31 cellular contexts compared by ENCODE assay signal in the genomic region with DNA sequence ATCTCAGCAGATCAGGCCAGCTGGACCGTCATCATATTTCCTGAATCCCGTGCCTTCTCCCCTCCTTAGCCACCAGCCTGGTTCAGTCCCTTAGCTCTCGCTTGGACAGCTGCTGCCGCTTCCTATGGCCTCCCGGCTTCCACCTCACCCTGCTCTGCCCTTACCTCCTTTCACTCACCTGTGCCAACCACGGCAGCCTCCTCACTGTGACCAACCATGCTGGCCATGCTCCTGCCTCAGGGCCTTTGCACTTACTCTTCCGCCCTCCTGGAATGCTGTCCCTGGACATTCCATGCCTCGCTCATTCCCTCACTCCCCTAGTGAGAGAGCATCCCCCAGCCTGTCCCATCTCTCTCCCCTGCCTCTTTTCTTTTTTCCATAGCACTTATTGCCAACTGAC. TPM values are rescaled to one million over a fixed set of nuclear protein-coding genes. Genes with fewer than 3 reads are reported as not detected.
A peak's percentile ranks its signal among the peaks of the same experiment; 100 is the strongest.
DNase-seq lines count a peak whose midpoint lies in the region; ATAC-seq and TF ChIP-seq lines count a peak whose summit lies in the region.
"Had no signal": no experiment of that assay in that cellular context is flagged by ENCODE, and none has a peak within 500 bp of the region (broad histone marks: within the 10 kb centered on the region; RNA-seq: fewer than 3 reads in every experiment).

No MANE protein-coding gene starts in this region.

- H3K36me3 Mint-ChIP-seq in chondrocyte (ENCODE audit: low read depth) (no peaks in the 10 kb centered on the region), nephron progenitor cell (ENCODE audit: low read depth) (no peaks in the 10 kb centered on the region)
- H3K36me3 Mint-ChIP-seq: CD4-positive, CD25-positive, alpha-beta regulatory T cell had no signal

- H3K27ac Mint-ChIP-seq in chondrocyte (ENCODE audit: unreplicated experiment) (no peak overlapping the region), nephron progenitor cell (peak overlapping the region; percentile 46)
- H3K27ac Mint-ChIP-seq: activated naive CD4-positive, alpha-beta T cell treated with anti-CD3 and anti-CD28 coated beads for 36 hours; activated T-cell treated with anti-CD3 and anti-CD28 coated beads, Interleukin-2, amount 50 U/mL, for 72 hours; CD4-positive, CD25-positive, alpha-beta regulatory T cell had no signal

- ATAC-seq in heart left ventricle (no peak), left ventricle myocardium superior (no peak), GM19035 (IDR thresholded peaks at IDR 0.05; ENCODE audit: unreplicated experiment) (no peak)
- ATAC-seq: activated T-cell treated with anti-CD3 and anti-CD28 coated beads, Interleukin-2, amount 50 U/mL, for 72 hours; left colon had no signal

- H3K4me1 Mint-ChIP-seq in chondrocyte (ENCODE audit: low read depth), result peaks cover 2% of the 10 kb centered on the region
- peaks cover 24% of the 10 kb centered on the region for H3K4me1 Mint-ChIP-seq in nephron progenitor cell

- peak overlapping the region in 2 of 3 donors; percentile 81 to 89 for H3K9ac ChIP-seq in skeletal muscle tissue (ENCODE audit: low read depth in 1 of 3, low read length in 3 of 3)

- H3K27me3 ChIP-seq in heart left ventricle (no peaks in the 10 kb centered on the region), skeletal muscle tissue (ENCODE audit: control insufficient read depth in 3 of 3, insufficient read depth in 3 of 3, low read length in 3 of 3) (no peaks in the 10 kb centered on the region), SJCRH30 (peaks cover 6% of the 10 kb centered on the region)
- H3K27me3 ChIP-seq: hepatocyte, testis, uterus had no signal

- DNase-seq in heart left ventricle, result peak in 3 of 5 donors; percentile 4 to 21 (median 17)
- DNase-seq in left ventricle myocardium superior, result no peak
- DNase-seq in chondrocyte (ENCODE audit: low spot score), result peak; percentile 61
- DNase-seq in nephron progenitor cell, result no peak
- DNase-seq in SJCRH30, result no peak
- no peak for DNase-seq in DMS153 treated with DMSO at 0.1 percent for 48 hours (lab: John Stamatoyannopoulos, UW; ENCODE audit: unreplicated experiment)
- DNase-seq: activated CD4-positive, alpha-beta T cell treated with anti-CD3 and anti-CD28 coated beads, Interleukin-2, amount 50 U/mL, for 1 hour; activated naive CD4-positive, alpha-beta T cell treated with anti-CD3 and anti-CD28 coated beads for 36 hours; activated T-cell treated with anti-CD3 and anti-CD28 coated beads, Interleukin-2, amount 50 U/mL, for 72 hours; AML-193; amniotic stem cell; CD4-positive, CD25-positive, alpha-beta regulatory T cell; cerebellar nuclear complex; foreskin melanocyte; GOT3; KBM-7; left colon; NCI-H1092 treated with DMSO at 0.1 percent for 48 hours; NCI-H187 treated with DMSO at 0.1 percent for 48 hours; NCI-H2171 treated with DMSO at 0.1 percent for 48 hours; NCI-H510A; stimulated activated naive CD4-positive, alpha-beta T cell; testis had no signal

- WGBS in heart left ventricle, 4 donors, result 74 to 84% (median 80%) methylated on average over 8 of the region's 8 CpGs

- H3K9me3 ChIP-seq in heart left ventricle (no peaks in the 10 kb centered on the region), skeletal muscle tissue (ENCODE audit: control insufficient read depth in 3 of 3, low read length in 3 of 3) (no peaks in the 10 kb centered on the region), SJCRH30 (replicated peaks) (no peaks in the 10 kb centered on the region)
- H3K9me3 ChIP-seq: prostate gland, testis, uterus had no signal

- H3K4me1 ChIP-seq in heart left ventricle (peaks cover 0 to 73% (median 40%) of the 10 kb centered on the region in 12 donors), skeletal muscle tissue (ENCODE audit: control insufficient read depth in 3 of 3, insufficient read depth in 3 of 3, low read length in 3 of 3) (peaks cover 63 to 66% (median 65%) of the 10 kb centered on the region in 3 donors), SJCRH30 (no peaks in the 10 kb centered on the region; the same call in 1 of the 2 replicates)
- H3K4me1 ChIP-seq: prostate gland, uterus had no signal

- intact Hi-C loops in heart left ventricle (cut with DNase I), result no loop called here
- intact Hi-C loops in left ventricle myocardium superior (cut with micrococcal nuclease), result no loop called here

- no peak overlapping the region for H3K4me3 ChIP-seq in heart left ventricle
- no peak overlapping the region for H3K4me3 ChIP-seq in skeletal muscle tissue (ENCODE audit: low read length in 3 of 3)
- no peak overlapping the region for H3K4me3 ChIP-seq in SJCRH30
- H3K4me3 ChIP-seq: dorsolateral prefrontal cortex, hepatocyte, prostate gland, skin epidermis, testis, uterus had no signal

- H3K36me3 ChIP-seq in heart left ventricle, result peaks cover 0 to 35% (median 13%) of the 10 kb centered on the region in 9 donors
- H3K36me3 ChIP-seq in skeletal muscle tissue (ENCODE audit: control insufficient read depth in 3 of 3, insufficient read depth in 3 of 3, low read length in 3 of 3), result peaks cover 29 to 44% (median 39%) of the 10 kb centered on the region in 3 donors
- H3K36me3 ChIP-seq in SJCRH30, result no peaks in the 10 kb centered on the region
- H3K36me3 ChIP-seq: prostate gland, uterus had no signal

- no peak overlapping the region for H3K4me3 Mint-ChIP-seq in chondrocyte (ENCODE audit: unreplicated experiment)
- no peak overlapping the region for H3K4me3 Mint-ChIP-seq in nephron progenitor cell
- H3K4me3 Mint-ChIP-seq: activated naive CD4-positive, alpha-beta T cell treated with anti-CD3 and anti-CD28 coated beads for 36 hours; activated T-cell treated with anti-CD3 and anti-CD28 coated beads, Interleukin-2, amount 50 U/mL, for 72 hours; brain; CD4-positive, CD25-positive, alpha-beta regulatory T cell had no signal

- H3K9me3 Mint-ChIP-seq in chondrocyte (ENCODE audit: low read depth) (no peaks in the 10 kb centered on the region), nephron progenitor cell (no peaks in the 10 kb centered on the region)
- H3K9me3 Mint-ChIP-seq: activated naive CD4-positive, alpha-beta T cell treated with anti-CD3 and anti-CD28 coated beads for 36 hours; activated T-cell treated with anti-CD3 and anti-CD28 coated beads, Interleukin-2, amount 50 U/mL, for 72 hours; CD4-positive, CD25-positive, alpha-beta regulatory T cell had no signal

- TF ChIP-seq CTCF in heart left ventricle (IDR thresholded peaks at IDR 0.05), result no peak
- no peak for TF ChIP-seq CTCF in chondrocyte (IDR thresholded peaks at IDR 0.05)
- no peak for TF ChIP-seq CTCF in nephron progenitor cell (IDR thresholded peaks at IDR 0.05)

- H3K27me3 Mint-ChIP-seq in chondrocyte (ENCODE audit: low read depth) (peaks cover 7% of the 10 kb centered on the region), nephron progenitor cell (ENCODE audit: low read depth, poor library complexity) (no peaks in the 10 kb centered on the region)
- H3K27me3 Mint-ChIP-seq: brain had no signal

- no peak for TF ChIP-seq POLR2A in heart left ventricle (IDR thresholded peaks at IDR 0.05)

- H3K27ac ChIP-seq in heart left ventricle (peak overlapping the region in 10 of 12 donors; percentile 75 to 96 (median 92)), skeletal muscle tissue (ENCODE audit: low read depth, low read length) (peak overlapping the region; percentile 99), SJCRH30 (no peak overlapping the region)
- H3K27ac ChIP-seq: hepatocyte, prostate gland, skin epidermis, testis, uterus had no signal

RNA-seq across cellular contexts. Expression of a gene that starts 19.2 kb away (rescaled TPM):
- total RNA-seq in heart left ventricle (10 to 100 TPM in 8 of 9 donors, 1 to 10 TPM in 1; 5.8 to 56.7 (median 28.7) TPM), left ventricle myocardium superior (37.0 TPM), chondrocyte (0.20 to 0.63 TPM in 2 of 3 replicates, not detected in the other), skeletal muscle tissue (8.9 TPM)
- 10 to 100 TPM in 1 of 2 donors, 1 to 10 TPM in 1; 6.3 to 42.6 TPM for polyA plus RNA-seq in heart left ventricle
- 0.57 and 0.96 TPM in 2 replicates for total RNA-seq in SJCRH30 (2014; rRNA removed; shearing (Covaris generic))
- total RNA-seq: activated naive CD4-positive, alpha-beta T cell treated with anti-CD3 and anti-CD28 coated beads for 36 hours; CD4-positive, CD25-positive, alpha-beta regulatory T cell had no signal

Comparison
In these comparisons a context has a peak if more than half of its experiments do, and no peak if none do; other contexts are left out.
1. DNase-seq: peak in heart left ventricle (3 of 5) and chondrocyte (single experiment); none in left ventricle myocardium superior (single experiment), nephron progenitor cell (single experiment), SJCRH30 (0 of 2) and DMS153 treated with DMSO at 0.1 percent for 48 hours (single experiment).